Comparison of ENCODE assay signal across 15 cellular contexts in the genomic region with DNA sequence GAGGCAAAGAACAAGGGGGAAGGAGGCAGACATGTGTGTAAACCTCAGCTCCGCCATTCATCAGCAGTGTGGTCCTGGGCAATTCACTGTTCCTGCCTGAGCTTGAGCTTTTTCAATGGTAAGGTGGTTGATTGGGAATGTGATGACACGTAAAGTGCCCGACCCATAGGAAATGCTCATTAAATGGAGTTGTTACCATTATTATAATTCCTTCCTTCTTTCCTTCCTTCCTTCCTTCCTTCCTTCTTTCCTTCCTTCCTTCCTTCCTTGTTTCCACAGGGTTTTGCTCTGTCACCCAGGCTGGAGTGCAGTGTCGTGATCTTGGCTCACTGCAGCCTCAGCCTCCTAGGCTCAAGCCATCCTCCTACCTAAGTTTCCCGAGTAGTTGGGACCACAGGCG. TPM values are rescaled to one million over a fixed set of nuclear protein-coding genes. Genes with fewer than 3 reads are reported as not detected.
DNase-seq lines count a peak whose midpoint lies in the region; ATAC-seq and TF ChIP-seq lines count a peak whose summit lies in the region.
"Had no signal": no experiment of that assay in that cellular context is flagged by ENCODE, and none has a peak within 500 bp of the region (broad histone marks: within the 10 kb centered on the region; RNA-seq: fewer than 3 reads in every experiment).

No MANE protein-coding gene starts in this region.

- TF ChIP-seq CTCF in dorsolateral prefrontal cortex (IDR thresholded peaks at IDR 0.05 in 54 of 56, conservative IDR thresholded peaks at IDR 0.05 in 2 of 56; ENCODE audit: low read depth in 1 of 56, partially characterized antibody in 56 of 56) (no peak), tibial nerve (IDR thresholded peaks at IDR 0.05) (no peak), coronary artery (IDR thresholded peaks at IDR 0.05) (no peak)

- WGBS in tibial nerve, 2 donors, result 81 to 86% methylated on average over 6 of the region's 6 CpGs

- no peaks in the 10 kb centered on the region for H3K9me3 Mint-ChIP-seq in activated CD8-positive, alpha-beta T cell treated with anti-CD3 and anti-CD28 coated beads, Interleukin-2, amount 10 ng/mL, durations not matched to agents 7 days and 5 days (ENCODE audit: insufficient read depth)
- H3K9me3 Mint-ChIP-seq: CD4-positive, CD25-positive, alpha-beta regulatory T cell; H9 had no signal

- peak overlapping the region; percentile 67 for H3K4me2 ChIP-seq in BLaER1

- no peak overlapping the region for H3K4me3 Mint-ChIP-seq in activated CD8-positive, alpha-beta T cell treated with anti-CD3 and anti-CD28 coated beads, Interleukin-2, amount 10 ng/mL, durations not matched to agents 7 days and 5 days
- H3K4me3 Mint-ChIP-seq: CD4-positive, CD25-positive, alpha-beta regulatory T cell; H9 had no signal

- H3K9me3 ChIP-seq in BLaER1, result no peaks in the 10 kb centered on the region
- H3K9me3 ChIP-seq in SK-N-MC (ENCODE audit: low read depth, low read length), result no peaks in the 10 kb centered on the region
- no peaks in the 10 kb centered on the region for H3K9me3 ChIP-seq in tibial nerve
- H3K9me3 ChIP-seq: BE2C had no signal

- H3K27ac ChIP-seq in BLaER1 (no peak overlapping the region), SK-N-MC (peak overlapping the region; percentile 87; the same call in 1 of the 2 replicates), dorsolateral prefrontal cortex (peak overlapping the region in 57 of 59 donors; percentile 38 to 99 (median 98)), tibial nerve (peak overlapping the region; percentile 42 to 98 (median 90)), coronary artery (no peak overlapping the region)
- H3K27ac ChIP-seq: GM23248, HL-60 had no signal

- peaks cover 8% of the 10 kb centered on the region for H3K4me1 Mint-ChIP-seq in activated CD8-positive, alpha-beta T cell treated with anti-CD3 and anti-CD28 coated beads, Interleukin-2, amount 10 ng/mL, durations not matched to agents 7 days and 5 days (ENCODE audit: low read depth)

- H4K20me1 ChIP-seq in BLaER1, result peaks cover 13% of the 10 kb centered on the region

- H3K9ac ChIP-seq in BLaER1 (no peak overlapping the region), SK-N-MC (ENCODE audit: insufficient read length) (no peak overlapping the region)
- H3K9ac ChIP-seq: GM23248 had no signal

- H3K4me3 ChIP-seq in BLaER1 (no peak overlapping the region), SK-N-MC (no peak overlapping the region), dorsolateral prefrontal cortex (peak overlapping the region in 35 of 59 donors; percentile 0 to 87 (median 68)), tibial nerve (no peak overlapping the region), coronary artery (no peak overlapping the region)
- H3K4me3 ChIP-seq: GM12878, GM23248 had no signal

- intact Hi-C loops in dorsolateral prefrontal cortex (cut with DNase I), result loop anchor here in 1 of 2 donors (5.0 kb wide), 1 partner anchor 240 kb away; the partner anchor contains the start of gene SHISA4

- no peak for ATAC-seq in activated CD8-positive, alpha-beta T cell treated with anti-CD3 and anti-CD28 coated beads, Interleukin-2, amount 10 ng/mL, durations not matched to agents 7 days and 5 days
- no peak for ATAC-seq in GM19328 (IDR thresholded peaks at IDR 0.05; ENCODE audit: unreplicated experiment)
- ATAC-seq: GM12878 had no signal

- POLR2A ChIA-PET in activated CD8-positive, alpha-beta T cell treated with anti-CD3 and anti-CD28 coated beads, Interleukin-2, amount 10 ng/mL, durations not matched to agents 7 days and 5 days (lab: Charles Lee), result no interaction called here

- peaks cover 15% of the 10 kb centered on the region for H3K36me3 ChIP-seq in BLaER1
- H3K36me3 ChIP-seq in SK-N-MC (ENCODE audit: insufficient read depth, low read length), result no peaks in the 10 kb centered on the region
- H3K36me3 ChIP-seq in tibial nerve, result peaks cover 0 to 8% (median 0%) of the 10 kb centered on the region in 3 donors
- H3K36me3 ChIP-seq: BE2C had no signal

- H3K36me3 Mint-ChIP-seq in activated CD8-positive, alpha-beta T cell treated with anti-CD3 and anti-CD28 coated beads, Interleukin-2, amount 10 ng/mL, durations not matched to agents 7 days and 5 days (ENCODE audit: low read depth), result no peaks in the 10 kb centered on the region
- H3K36me3 Mint-ChIP-seq: CD4-positive, CD25-positive, alpha-beta regulatory T cell had no signal

- no peak overlapping the region for H3K27ac Mint-ChIP-seq in activated CD8-positive, alpha-beta T cell treated with anti-CD3 and anti-CD28 coated beads, Interleukin-2, amount 10 ng/mL, durations not matched to agents 7 days and 5 days
- H3K27ac Mint-ChIP-seq: CD4-positive, CD25-positive, alpha-beta regulatory T cell had no signal

- TF ChIP-seq EP300 in tibial nerve (IDR thresholded peaks at IDR 0.05), result no peak

- DNase-seq in SK-N-MC (ENCODE audit: low read depth, low spot score) (peak; percentile 62), dorsolateral prefrontal cortex (no peak), tibial nerve (ENCODE audit: low spot score in 2 of 2) (no peak), coronary artery (ENCODE audit: low spot score) (no peak)
- no peak for DNase-seq in activated CD8-positive, alpha-beta T cell treated with anti-CD3 and anti-CD28 coated beads, Interleukin-2, amount 10 ng/mL, durations not matched to agents 7 days and 5 days
- DNase-seq: BE2C; Calu3; CD4-positive, CD25-positive, alpha-beta regulatory T cell; DMS 273 treated with DMSO at 0.1 percent for 48 hours; GM23248; H9 had no signal

- CTCF ChIA-PET in activated CD8-positive, alpha-beta T cell treated with anti-CD3 and anti-CD28 coated beads, Interleukin-2, amount 10 ng/mL, durations not matched to agents 7 days and 5 days (lab: Charles Lee), result no interaction called here

- peaks cover 9% of the 10 kb centered on the region for H3K27me3 Mint-ChIP-seq in activated CD8-positive, alpha-beta T cell treated with anti-CD3 and anti-CD28 coated beads, Interleukin-2, amount 10 ng/mL, durations not matched to agents 7 days and 5 days (ENCODE audit: low read depth)

- H3K27me3 ChIP-seq in BLaER1 (no peaks in the 10 kb centered on the region), dorsolateral prefrontal cortex (no peaks in the 10 kb centered on the region), tibial nerve (no peaks in the 10 kb centered on the region)
- H3K27me3 ChIP-seq: BE2C had no signal

- H3K4me1 ChIP-seq in BLaER1 (peaks cover 29% of the 10 kb centered on the region), tibial nerve (peaks cover 0 to 67% (median 42%) of the 10 kb centered on the region in 4 donors)
- H3K4me1 ChIP-seq: BE2C had no signal

- TF ChIP-seq POLR2A in tibial nerve (IDR thresholded peaks at IDR 0.05), result no peak

RNA-seq across cellular contexts. Expression of gene GPR37L1, which starts 4.3 kb away (rescaled TPM):
- 100 to 1,000 TPM in 3 of 120 experiments, 10 to 100 TPM in 117; 26.2 to 167 (median 58.0) TPM for total RNA-seq in dorsolateral prefrontal cortex
- 10 to 100 TPM; 13.8 to 26.3 (median 24.3) TPM for total RNA-seq in tibial nerve
- total RNA-seq in activated CD8-positive, alpha-beta T cell treated with anti-CD3 and anti-CD28 coated beads, Interleukin-2, amount 10 ng/mL, durations not matched to agents 7 days and 5 days, result not detected
- total RNA-seq: CD4-positive, CD25-positive, alpha-beta regulatory T cell; GM23248 had no signal

RNA-seq across cellular contexts. Expression of gene ARL8A, which starts 17.5 kb away (rescaled TPM):
- 100 to 1,000 TPM in 119 of 120 experiments, 10 to 100 TPM in 1; 88.0 to 248 (median 166) TPM for total RNA-seq in dorsolateral prefrontal cortex
- 10 to 100 TPM; 35.0 to 64.5 (median 49.3) TPM for total RNA-seq in tibial nerve
- total RNA-seq in activated CD8-positive, alpha-beta T cell treated with anti-CD3 and anti-CD28 coated beads, Interleukin-2, amount 10 ng/mL, durations not matched to agents 7 days and 5 days, result 10 to 100 TPM; 39.7 to 42.0 TPM

RNA-seq across cellular contexts. Expression of gene PTPN7, which starts 33.3 kb away (rescaled TPM):
- 1 to 10 TPM in 52 of 120 experiments, under 1 TPM in 48, not detected in 20; 0.16 to 4.1 (median 1.0) TPM for total RNA-seq in dorsolateral prefrontal cortex
- total RNA-seq in tibial nerve, result 10 to 100 TPM in 1 of 4 donors, 1 to 10 TPM in 3; 1.2 to 13.8 (median 6.8) TPM
- total RNA-seq in activated CD8-positive, alpha-beta T cell treated with anti-CD3 and anti-CD28 coated beads, Interleukin-2, amount 10 ng/mL, durations not matched to agents 7 days and 5 days, result 100 to 1,000 TPM; 242 to 255 TPM
- total RNA-seq: Calu3, GM23248 had no signal

Comparison
In these comparisons a context has a peak if more than half of its experiments do, and no peak if none do; other contexts are left out.
1. H3K27ac ChIP-seq: peak in SK-N-MC (single experiment), dorsolateral prefrontal cortex (57 of 59) and tibial nerve (4 of 4); none in BLaER1 (single experiment) and coronary artery (0 of 2).
2. H3K4me3 ChIP-seq: peak in dorsolateral prefrontal cortex (35 of 59); none in BLaER1 (single experiment), SK-N-MC (single experiment), tibial nerve (0 of 4) and coronary artery (single experiment).
3. RNA of gene GPR37L1, which starts 4.3 kb away (total RNA-seq): 26.2 to 167 TPM in dorsolateral prefrontal cortex and 13.8 to 26.3 TPM in tibial nerve; not detected in activated CD8-positive, alpha-beta T cell treated with anti-CD3 and anti-CD28 coated beads, Interleukin-2, amount 10 ng/mL, durations not matched to agents 7 days and 5 days; every median in the first group is over 10 times any median in the second.
4. RNA of gene PTPN7, which starts 33.3 kb away (total RNA-seq): 242 to 255 TPM in activated CD8-positive, alpha-beta T cell treated with anti-CD3 and anti-CD28 coated beads, Interleukin-2, amount 10 ng/mL, durations not matched to agents 7 days and 5 days; 1.2 to 13.8 TPM in tibial nerve and 0.16 to 4.1 TPM in dorsolateral prefrontal cortex; every median in the first group is over 10 times any median in the second.